ENCODE assay signal across 1 cellular context in genomic region chr19:17448190-17448967, GRCh38.
TF ChIP-seq lines count a peak whose summit lies in the region.

Gene TMEM221, minus strand, starts transcription at chr19:17448668. Its CDS starts 206 bp downstream, at chr19:17448462.

TF ChIP-seq in K562, 482 proteins besides CTCF, POLR2A, EP300 and RAD21 (continued from another document and continues in another):
- TF ChIP-seq, protein P1, sequence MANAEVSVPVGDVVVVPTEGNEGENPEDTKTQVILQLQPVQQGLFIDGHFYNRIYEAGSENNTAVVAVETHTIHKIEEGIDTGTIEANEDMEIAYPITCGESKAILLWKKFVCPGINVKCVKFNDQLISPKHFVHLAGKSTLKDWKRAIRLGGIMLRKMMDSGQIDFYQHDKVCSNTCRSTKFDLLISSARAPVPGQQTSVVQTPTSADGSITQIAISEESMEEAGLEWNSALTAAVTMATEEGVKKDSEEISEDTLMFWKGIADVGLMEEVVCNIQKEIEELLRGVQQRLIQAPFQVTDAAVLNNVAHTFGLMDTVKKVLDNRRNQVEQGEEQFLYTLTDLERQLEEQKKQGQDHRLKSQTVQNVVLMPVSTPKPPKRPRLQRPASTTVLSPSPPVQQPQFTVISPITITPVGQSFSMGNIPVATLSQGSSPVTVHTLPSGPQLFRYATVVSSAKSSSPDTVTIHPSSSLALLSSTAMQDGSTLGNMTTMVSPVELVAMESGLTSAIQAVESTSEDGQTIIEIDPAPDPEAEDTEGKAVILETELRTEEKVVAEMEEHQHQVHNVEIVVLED (CRISPR knock-in tag; IDR thresholded peaks at IDR 0.05), result no peak
- TF ChIP-seq STAT5A (IDR thresholded peaks at IDR 0.05; ENCODE audit: borderline replicate concordance, low read length) (no peak), ZNF197 (CRISPR knock-in tag; IDR thresholded peaks at IDR 0.05; ENCODE audit: low read depth) (no peak), PCBP1 (IDR thresholded peaks at IDR 0.05; ENCODE audit: low read depth, low read length, poor library complexity, severe bottlenecking) (no peak), TSC22D4 (tag; IDR thresholded peaks at IDR 0.05) (no peak), L3MBTL2 (IDR thresholded peaks at IDR 0.05) (no peak), SRSF7 (optimal IDR thresholded peaks at IDR 0.05; ENCODE audit: low read depth, low read length) (no peak), MCM7 (IDR thresholded peaks at IDR 0.05) (no peak), CTBP1 (IDR thresholded peaks at IDR 0.05; ENCODE audit: borderline replicate concordance) (peak; percentile 27; the same call in 1 of the 2 replicates), CSDE1 (IDR thresholded peaks at IDR 0.05) (no peak), ZBTB7A (IDR thresholded peaks at IDR 0.05; ENCODE audit: borderline replicate concordance, control insufficient read depth, low read depth, low read length) (0 out of 2 replicates have a peak, but pooled peaks have one; percentile 64), ZNF655 (CRISPR knock-in tag; IDR thresholded peaks at IDR 0.05) (no peak), FOXM1 (IDR thresholded peaks at IDR 0.05; ENCODE audit: low read depth) (no peak), FOXM1 (CRISPR knock-in tag; IDR thresholded peaks at IDR 0.05; ENCODE audit: low read depth) (no peak), HMGXB4 (CRISPR knock-in tag; IDR thresholded peaks at IDR 0.05) (no peak), ZNF253 (CRISPR knock-in tag; conservative IDR thresholded peaks at IDR 0.05) (no peak), NR2C2 (CRISPR knock-in tag; IDR thresholded peaks at IDR 0.05) (peak; percentile 93), NR2C2 (tag; IDR thresholded peaks at IDR 0.05) (peak; percentile 91), BCOR (IDR thresholded peaks at IDR 0.05) (peak; percentile 26; the same call in 1 of the 2 replicates), RCOR1 (IDR thresholded peaks at IDR 0.05; ENCODE audit: borderline replicate concordance in 1 of 2, low read depth in 2 of 2, low read length in 2 of 2) (no peak), SOX6 (IDR thresholded peaks at IDR 0.05) (no peak), ZNF24 (IDR thresholded peaks at IDR 0.05) (no peak), GTF2A2 (tag; IDR thresholded peaks at IDR 0.05) (no peak), NRF1 (conservative IDR thresholded peaks at IDR 0.05 in 1 of 2, IDR thresholded peaks at IDR 0.05 in 1 of 2) (no peak; a peak in 1 of 4 replicates), ZNF766 (CRISPR knock-in tag; conservative IDR thresholded peaks at IDR 0.05) (no peak), ZNF354B (CRISPR knock-in tag; IDR thresholded peaks at IDR 0.05) (no peak), NR2C1 (IDR thresholded peaks at IDR 0.05) (peak; percentile 88), NR2C1 (tag; IDR thresholded peaks at IDR 0.05) (peak; percentile 56; the same call in 1 of the 2 replicates), NCOR1 (IDR thresholded peaks at IDR 0.05) (no peak), ELF2 (CRISPR knock-in tag; IDR thresholded peaks at IDR 0.05) (no peak), SRSF3 (IDR thresholded peaks at IDR 0.05; ENCODE audit: insufficient read depth, low read length) (no peak), PRDM10 (IDR thresholded peaks at IDR 0.05; ENCODE audit: partially characterized antibody) (no peak), HDAC2 (IDR thresholded peaks at IDR 0.05) (peak; percentile 37; the same call in 1 of the 2 replicates), ILF3 (IDR thresholded peaks at IDR 0.05; ENCODE audit: borderline replicate concordance) (no peak), MXI1 (IDR thresholded peaks at IDR 0.05; ENCODE audit: low read depth, low read length) (no peak), DNMT1 (IDR thresholded peaks at IDR 0.05) (no peak), ZNF184 (CRISPR knock-in tag; IDR thresholded peaks at IDR 0.05) (no peak), KDM4B (IDR thresholded peaks at IDR 0.05; ENCODE audit: borderline replicate concordance in 2 of 2, low read depth in 1 of 2) (no peak), E2F3 (CRISPR knock-in tag; IDR thresholded peaks at IDR 0.05) (no peak), RBFOX2 (IDR thresholded peaks at IDR 0.05; ENCODE audit: low read depth, low read length) (no peak), NCOA4 (IDR thresholded peaks at IDR 0.05; ENCODE audit: partially characterized antibody) (no peak), ZNF408 (CRISPR knock-in tag; IDR thresholded peaks at IDR 0.05; ENCODE audit: low read depth) (no peak), SAFB2 (IDR thresholded peaks at IDR 0.05; ENCODE audit: borderline replicate concordance, low read depth, low read length, severe bottlenecking) (no peak), FIP1L1 (IDR thresholded peaks at IDR 0.05; ENCODE audit: low read depth, low read length, poor library complexity, severe bottlenecking) (no peak)
- TF ChIP-seq, protein P2, sequence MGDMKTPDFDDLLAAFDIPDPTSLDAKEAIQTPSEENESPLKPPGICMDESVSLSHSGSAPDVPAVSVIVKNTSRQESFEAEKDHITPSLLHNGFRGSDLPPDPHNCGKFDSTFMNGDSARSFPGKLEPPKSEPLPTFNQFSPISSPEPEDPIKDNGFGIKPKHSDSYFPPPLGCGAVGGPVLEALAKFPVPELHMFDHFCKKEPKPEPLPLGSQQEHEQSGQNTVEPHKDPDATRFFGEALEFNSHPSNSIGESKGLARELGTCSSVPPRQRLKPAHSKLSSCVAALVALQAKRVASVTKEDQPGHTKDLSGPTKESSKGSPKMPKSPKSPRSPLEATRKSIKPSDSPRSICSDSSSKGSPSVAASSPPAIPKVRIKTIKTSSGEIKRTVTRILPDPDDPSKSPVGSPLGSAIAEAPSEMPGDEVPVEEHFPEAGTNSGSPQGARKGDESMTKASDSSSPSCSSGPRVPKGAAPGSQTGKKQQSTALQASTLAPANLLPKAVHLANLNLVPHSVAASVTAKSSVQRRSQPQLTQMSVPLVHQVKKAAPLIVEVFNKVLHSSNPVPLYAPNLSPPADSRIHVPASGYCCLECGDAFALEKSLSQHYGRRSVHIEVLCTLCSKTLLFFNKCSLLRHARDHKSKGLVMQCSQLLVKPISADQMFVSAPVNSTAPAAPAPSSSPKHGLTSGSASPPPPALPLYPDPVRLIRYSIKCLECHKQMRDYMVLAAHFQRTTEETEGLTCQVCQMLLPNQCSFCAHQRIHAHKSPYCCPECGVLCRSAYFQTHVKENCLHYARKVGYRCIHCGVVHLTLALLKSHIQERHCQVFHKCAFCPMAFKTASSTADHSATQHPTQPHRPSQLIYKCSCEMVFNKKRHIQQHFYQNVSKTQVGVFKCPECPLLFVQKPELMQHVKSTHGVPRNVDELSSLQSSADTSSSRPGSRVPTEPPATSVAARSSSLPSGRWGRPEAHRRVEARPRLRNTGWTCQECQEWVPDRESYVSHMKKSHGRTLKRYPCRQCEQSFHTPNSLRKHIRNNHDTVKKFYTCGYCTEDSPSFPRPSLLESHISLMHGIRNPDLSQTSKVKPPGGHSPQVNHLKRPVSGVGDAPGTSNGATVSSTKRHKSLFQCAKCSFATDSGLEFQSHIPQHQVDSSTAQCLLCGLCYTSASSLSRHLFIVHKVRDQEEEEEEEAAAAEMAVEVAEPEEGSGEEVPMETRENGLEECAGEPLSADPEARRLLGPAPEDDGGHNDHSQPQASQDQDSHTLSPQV (IDR thresholded peaks at IDR 0.05), result no peak
- TF ChIP-seq, protein P3, sequence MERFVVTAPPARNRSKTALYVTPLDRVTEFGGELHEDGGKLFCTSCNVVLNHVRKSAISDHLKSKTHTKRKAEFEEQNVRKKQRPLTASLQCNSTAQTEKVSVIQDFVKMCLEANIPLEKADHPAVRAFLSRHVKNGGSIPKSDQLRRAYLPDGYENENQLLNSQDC (CRISPR knock-in tag; IDR thresholded peaks at IDR 0.05), result no peak
- TF ChIP-seq, protein P4, sequence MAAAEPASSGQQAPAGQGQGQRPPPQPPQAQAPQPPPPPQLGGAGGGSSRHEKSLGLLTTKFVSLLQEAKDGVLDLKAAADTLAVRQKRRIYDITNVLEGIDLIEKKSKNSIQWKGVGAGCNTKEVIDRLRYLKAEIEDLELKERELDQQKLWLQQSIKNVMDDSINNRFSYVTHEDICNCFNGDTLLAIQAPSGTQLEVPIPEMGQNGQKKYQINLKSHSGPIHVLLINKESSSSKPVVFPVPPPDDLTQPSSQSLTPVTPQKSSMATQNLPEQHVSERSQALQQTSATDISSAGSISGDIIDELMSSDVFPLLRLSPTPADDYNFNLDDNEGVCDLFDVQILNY (CRISPR knock-in tag; IDR thresholded peaks at IDR 0.05), result no peak
- TF ChIP-seq, protein P5, sequence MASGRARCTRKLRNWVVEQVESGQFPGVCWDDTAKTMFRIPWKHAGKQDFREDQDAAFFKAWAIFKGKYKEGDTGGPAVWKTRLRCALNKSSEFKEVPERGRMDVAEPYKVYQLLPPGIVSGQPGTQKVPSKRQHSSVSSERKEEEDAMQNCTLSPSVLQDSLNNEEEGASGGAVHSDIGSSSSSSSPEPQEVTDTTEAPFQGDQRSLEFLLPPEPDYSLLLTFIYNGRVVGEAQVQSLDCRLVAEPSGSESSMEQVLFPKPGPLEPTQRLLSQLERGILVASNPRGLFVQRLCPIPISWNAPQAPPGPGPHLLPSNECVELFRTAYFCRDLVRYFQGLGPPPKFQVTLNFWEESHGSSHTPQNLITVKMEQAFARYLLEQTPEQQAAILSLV (tag; IDR thresholded peaks at IDR 0.05), result no peak
- TF ChIP-seq, protein P6, sequence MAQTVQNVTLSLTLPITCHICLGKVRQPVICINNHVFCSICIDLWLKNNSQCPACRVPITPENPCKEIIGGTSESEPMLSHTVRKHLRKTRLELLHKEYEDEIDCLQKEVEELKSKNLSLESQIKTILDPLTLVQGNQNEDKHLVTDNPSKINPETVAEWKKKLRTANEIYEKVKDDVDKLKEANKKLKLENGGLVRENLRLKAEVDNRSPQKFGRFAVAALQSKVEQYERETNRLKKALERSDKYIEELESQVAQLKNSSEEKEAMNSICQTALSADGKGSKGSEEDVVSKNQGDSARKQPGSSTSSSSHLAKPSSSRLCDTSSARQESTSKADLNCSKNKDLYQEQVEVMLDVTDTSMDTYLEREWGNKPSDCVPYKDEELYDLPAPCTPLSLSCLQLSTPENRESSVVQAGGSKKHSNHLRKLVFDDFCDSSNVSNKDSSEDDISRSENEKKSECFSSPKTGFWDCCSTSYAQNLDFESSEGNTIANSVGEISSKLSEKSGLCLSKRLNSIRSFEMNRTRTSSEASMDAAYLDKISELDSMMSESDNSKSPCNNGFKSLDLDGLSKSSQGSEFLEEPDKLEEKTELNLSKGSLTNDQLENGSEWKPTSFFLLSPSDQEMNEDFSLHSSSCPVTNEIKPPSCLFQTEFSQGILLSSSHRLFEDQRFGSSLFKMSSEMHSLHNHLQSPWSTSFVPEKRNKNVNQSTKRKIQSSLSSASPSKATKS (CRISPR knock-in tag; IDR thresholded peaks at IDR 0.05), result no peak
- TF ChIP-seq, protein P7, sequence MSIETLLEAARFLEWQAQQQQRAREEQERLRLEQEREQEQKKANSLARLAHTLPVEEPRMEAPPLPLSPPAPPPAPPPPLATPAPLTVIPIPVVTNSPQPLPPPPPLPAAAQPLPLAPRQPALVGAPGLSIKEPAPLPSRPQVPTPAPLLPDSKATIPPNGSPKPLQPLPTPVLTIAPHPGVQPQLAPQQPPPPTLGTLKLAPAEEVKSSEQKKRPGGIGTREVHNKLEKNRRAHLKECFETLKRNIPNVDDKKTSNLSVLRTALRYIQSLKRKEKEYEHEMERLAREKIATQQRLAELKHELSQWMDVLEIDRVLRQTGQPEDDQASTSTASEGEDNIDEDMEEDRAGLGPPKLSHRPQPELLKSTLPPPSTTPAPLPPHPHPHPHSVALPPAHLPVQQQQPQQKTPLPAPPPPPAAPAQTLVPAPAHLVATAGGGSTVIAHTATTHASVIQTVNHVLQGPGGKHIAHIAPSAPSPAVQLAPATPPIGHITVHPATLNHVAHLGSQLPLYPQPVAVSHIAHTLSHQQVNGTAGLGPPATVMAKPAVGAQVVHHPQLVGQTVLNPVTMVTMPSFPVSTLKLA (conservative IDR thresholded peaks at IDR 0.05), result peak in 1 of 2 experiments; percentile 41; a peak in 1 of 4 replicates
